In genomic region chr16:14334366-14335105, GRCh38 we compare ENCODE assay signal across 20 cellular contexts.
DNase-seq lines count a peak whose midpoint lies in the region; ATAC-seq, FAIRE-seq and TF ChIP-seq lines count a peak whose summit lies in the region.
"Had no signal": no experiment of that assay in that cellular context is flagged by ENCODE, and none has a peak within 500 bp of the region (broad histone marks: within the 10 kb centered on the region; RNA-seq: fewer than 3 reads in every experiment).

No MANE protein-coding gene starts in this region.

- CTCF ChIA-PET in AG04449 (lab: Yijun Ruan, JAX), result interaction anchor here (0.9 to 1.3 kb wide), 3 partner anchors 9 to 15 kb away, joined by 3 to 4 read pairs (median 3); no protein-coding TSS in a partner anchor

- TF ChIP-seq POLR2A in stomach (IDR thresholded peaks at IDR 0.05), result no peak

- H3K36me3 ChIP-seq in stomach, result no peaks in the 10 kb centered on the region
- H3K36me3 ChIP-seq: gastrocnemius medialis, left ventricle myocardium inferior, neutrophil, tibial nerve had no signal

- no peak for TF ChIP-seq EP300 in stomach (IDR thresholded peaks at IDR 0.05)

- peak; percentile 26 for DNase-seq in AG04449 (ENCODE audit: low read depth, low spot score)
- peak; percentile 43 for DNase-seq in GM04504 (ENCODE audit: low read depth)
- DNase-seq in left kidney (ENCODE audit: low read depth, low spot score), result peak; percentile 38
- no peak for DNase-seq in HPDE6-E6E7 (ENCODE audit: extremely low spot score)
- DNase-seq in stomach, result no peak
- DNase-seq: activated CD4-positive, alpha-beta T cell treated with anti-CD3 and anti-CD28 coated beads for 36 hours; gastrocnemius medialis; left ventricle myocardium inferior; mucosa of descending colon; NCI-H146; stimulated activated CD4-positive, alpha-beta T cell treated with anti-CD3 and anti-CD28 coated beads, Interleukin-15, amount 100 ng/mL, for 24 hours had no signal

- H3K9me3 ChIP-seq in stomach, result no peaks in the 10 kb centered on the region
- H3K9me3 ChIP-seq: gastrocnemius medialis, left ventricle myocardium inferior, mucosa of descending colon, neutrophil had no signal

- POLR2A ChIA-PET in AG04449 (lab: Yijun Ruan, JAX), result interaction anchor here (1.2 kb wide), 1 partner anchor 25 kb away, joined by 6 read pairs; no protein-coding TSS in a partner anchor

- intact Hi-C loops in stomach (cut with DNase I; ENCODE audit: low total_unique reads), result no loop called here

- peaks cover 0 to 14% (median 5%) of the 10 kb centered on the region in 4 donors for H3K4me1 ChIP-seq in stomach
- H3K4me1 ChIP-seq: left ventricle myocardium inferior had no signal

- WGBS in stomach, 5 donors, result 64 to 75% (median 69%) methylated on average over 13 of the region's 13 CpGs

- ATAC-seq in GM19395 (IDR thresholded peaks at IDR 0.05; ENCODE audit: unreplicated experiment) (no peak), GM18502 (IDR thresholded peaks at IDR 0.05; ENCODE audit: poor library complexity, unreplicated experiment) (no peak)
- ATAC-seq: activated CD4-positive, alpha-beta T cell treated with anti-CD3 and anti-CD28 coated beads for 36 hours; activated T-helper 17 cell treated with anti-CD3 and anti-CD28 coated beads, Interleukin-2, amount 50 U/mL, for 72 hours; gastrocnemius medialis; mucosa of descending colon; stimulated activated effector memory CD8-positive, alpha-beta T cell treated with anti-CD3 and anti-CD28 coated beads, Interleukin-12 subunit alpha, Interleukin-12 subunit beta, amount 100 ng/mL, for 72 hours had no signal

- FAIRE-seq in endometrium (lab: Jason Lieb, UNC), result peak; percentile 91
- FAIRE-seq: GM12891, HTR-8/SVneo had no signal

- TF ChIP-seq CTCF in AG04449 (IDR thresholded peaks at IDR 0.05; ENCODE audit: insufficient read depth, low read length, missing control alignments), result no peak
- no peak for TF ChIP-seq CTCF in stomach (IDR thresholded peaks at IDR 0.05)

- no peak overlapping the region for H3K27ac ChIP-seq in stomach
- H3K27ac ChIP-seq: gastrocnemius medialis, left ventricle myocardium inferior, neutrophil had no signal

- H3K4me3 ChIP-seq in AG04449 (ENCODE audit: low read depth, low read length), result no peak overlapping the region
- H3K4me3 ChIP-seq in stomach, result no peak overlapping the region
- H3K4me3 ChIP-seq: gastrocnemius medialis, left ventricle myocardium inferior, mucosa of descending colon, tibial nerve had no signal

- no peaks in the 10 kb centered on the region for H3K27me3 ChIP-seq in stomach
- H3K27me3 ChIP-seq: gastrocnemius medialis, neutrophil, tibial nerve had no signal

Comparison
In these comparisons a context has a peak if more than half of its experiments do, and no peak if none do; other contexts are left out.
1. DNase-seq: peak in AG04449 (single experiment), GM04504 (single experiment) and left kidney (single experiment); none in HPDE6-E6E7 (single experiment) and stomach (single experiment).